1 cellular context compared by ENCODE assay signal in the genomic region with DNA sequence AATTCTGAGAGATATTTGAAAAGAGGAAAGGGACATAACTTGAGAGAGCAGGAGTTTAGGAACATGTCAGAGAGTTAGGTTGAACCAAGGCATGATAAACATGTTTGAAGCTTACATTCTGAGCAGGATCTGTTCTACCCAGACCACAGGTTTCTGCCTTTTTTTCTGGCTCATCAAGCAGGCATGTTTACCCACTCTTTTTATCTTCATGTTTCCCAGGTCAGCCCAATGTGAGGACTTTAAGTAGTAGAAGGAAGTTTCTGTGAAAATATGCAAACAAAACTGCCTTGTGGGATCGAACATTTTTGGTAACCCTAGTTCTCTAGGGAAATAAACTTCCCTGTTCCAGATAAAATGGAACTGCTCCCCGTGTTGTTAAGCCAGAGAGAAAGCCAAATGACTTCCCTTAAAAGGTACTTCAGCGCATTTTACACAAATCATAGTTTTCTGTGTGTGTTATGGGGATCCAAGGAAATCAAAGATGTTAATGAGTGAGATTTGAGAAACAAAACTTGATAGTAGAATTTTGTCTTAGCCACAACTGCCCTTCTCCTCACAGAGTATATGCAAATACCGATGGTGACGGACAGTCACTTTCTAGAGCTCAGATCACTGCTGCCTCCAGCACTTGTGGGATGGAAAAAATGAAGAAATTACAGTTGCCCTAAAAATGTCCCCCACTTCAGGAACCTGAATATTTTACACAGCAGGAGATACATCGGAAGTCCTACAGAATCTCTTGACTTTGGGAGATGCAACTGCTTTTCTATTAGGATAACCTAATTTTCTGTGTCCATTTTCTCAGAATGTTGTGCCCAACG.
TF ChIP-seq lines count a peak whose summit lies in the region.

No MANE protein-coding gene starts in this region.

TF ChIP-seq in GM12878, 131 proteins besides CTCF, POLR2A, EP300 and RAD21 (continued from another document):
- TF ChIP-seq IRF4 (IDR thresholded peaks at IDR 0.05; ENCODE audit: low read depth, low read length) = no peak
- TF ChIP-seq ZNF384 (IDR thresholded peaks at IDR 0.05; ENCODE audit: borderline replicate concordance, low read depth, low read length) = no peak
- no peak for TF ChIP-seq YBX1 (IDR thresholded peaks at IDR 0.05)
- no peak for TF ChIP-seq MXI1 (IDR thresholded peaks at IDR 0.05; ENCODE audit: low read depth, low read length)
- no peak for TF ChIP-seq FOXK2 (IDR thresholded peaks at IDR 0.05)
- peak; percentile 42 for TF ChIP-seq IKZF1 (conservative IDR thresholded peaks at IDR 0.05)
- TF ChIP-seq BACH1 (IDR thresholded peaks at IDR 0.05; ENCODE audit: borderline replicate concordance) = no peak
- TF ChIP-seq TCF12 (IDR thresholded peaks at IDR 0.05; ENCODE audit: low read depth, low read length) = no peak
- no peak for TF ChIP-seq FOXM1 (IDR thresholded peaks at IDR 0.05; ENCODE audit: low read depth, low read length)
- TF ChIP-seq RUNX3 (IDR thresholded peaks at IDR 0.05; ENCODE audit: low read length) = peak; percentile 17; the same call in 1 of the 2 replicates
- no peak for TF ChIP-seq TBL1XR1 (IDR thresholded peaks at IDR 0.05; ENCODE audit: low read depth, low read length)
- TF ChIP-seq GATAD2B (conservative IDR thresholded peaks at IDR 0.05; ENCODE audit: low read depth) = no peak
- TF ChIP-seq, protein P1, sequence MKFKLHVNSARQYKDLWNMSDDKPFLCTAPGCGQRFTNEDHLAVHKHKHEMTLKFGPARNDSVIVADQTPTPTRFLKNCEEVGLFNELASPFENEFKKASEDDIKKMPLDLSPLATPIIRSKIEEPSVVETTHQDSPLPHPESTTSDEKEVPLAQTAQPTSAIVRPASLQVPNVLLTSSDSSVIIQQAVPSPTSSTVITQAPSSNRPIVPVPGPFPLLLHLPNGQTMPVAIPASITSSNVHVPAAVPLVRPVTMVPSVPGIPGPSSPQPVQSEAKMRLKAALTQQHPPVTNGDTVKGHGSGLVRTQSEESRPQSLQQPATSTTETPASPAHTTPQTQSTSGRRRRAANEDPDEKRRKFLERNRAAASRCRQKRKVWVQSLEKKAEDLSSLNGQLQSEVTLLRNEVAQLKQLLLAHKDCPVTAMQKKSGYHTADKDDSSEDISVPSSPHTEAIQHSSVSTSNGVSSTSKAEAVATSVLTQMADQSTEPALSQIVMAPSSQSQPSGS (IDR thresholded peaks at IDR 0.05; ENCODE audit: low read length) = no peak
